ENCODE assay signal across 17 cellular contexts in the genomic region with DNA sequence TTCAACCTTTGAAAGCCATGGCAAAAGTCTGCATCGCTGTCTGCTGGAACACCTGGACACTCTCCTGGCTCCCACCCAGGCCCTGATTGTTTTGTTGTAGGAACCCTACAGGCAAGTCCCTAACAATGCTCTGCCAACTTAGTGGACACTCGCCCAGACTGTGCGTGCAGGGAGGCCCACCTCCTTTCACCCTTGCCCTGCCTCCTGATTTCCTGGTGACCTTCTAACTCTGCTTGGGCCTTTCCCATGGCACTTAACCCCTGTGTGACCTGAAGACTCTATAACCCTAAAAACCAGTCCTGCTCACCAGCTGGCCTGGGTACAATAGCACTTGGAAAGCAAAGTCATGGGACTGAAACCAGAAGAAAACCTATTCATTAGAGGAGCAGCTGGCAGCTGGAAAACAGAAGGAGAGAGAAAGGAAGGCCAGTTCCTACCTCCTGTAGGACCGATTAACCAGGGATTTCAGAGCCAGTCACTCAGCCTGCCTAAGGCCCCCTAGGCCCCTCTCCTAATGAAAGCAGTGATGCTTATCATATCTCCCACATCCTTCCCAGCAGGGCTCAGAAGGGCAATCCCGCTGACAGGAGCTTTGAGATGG.
DNase-seq lines count a peak whose midpoint lies in the region; ATAC-seq and TF ChIP-seq lines count a peak whose summit lies in the region.
"Had no signal": no experiment of that assay in that cellular context is flagged by ENCODE, and none has a peak within 500 bp of the region (broad histone marks: within the 10 kb centered on the region; RNA-seq: fewer than 3 reads in every experiment).

No MANE protein-coding gene starts in this region.

- H3K9me3 Mint-ChIP-seq in activated naive CD8-positive, alpha-beta T cell treated with anti-CD3 and anti-CD28 coated beads, Interleukin-2, amount 50 U/mL, for 24 hours: no peaks in the 10 kb centered on the region
- H3K9me3 Mint-ChIP-seq in activated naive CD8-positive, alpha-beta T cell treated with anti-CD3 and anti-CD28 coated beads for 36 hours: no peaks in the 10 kb centered on the region
- no peaks in the 10 kb centered on the region for H3K9me3 Mint-ChIP-seq in stimulated activated naive B cell treated with anti-CD40 and anti-IgM and Interleukin-4, amounts not matched to agents 10 μg/mL and 1 μg/mL and 100 μg/mL, for 72 hours
- H3K9me3 Mint-ChIP-seq: activated CD8-positive, alpha-beta T cell treated with anti-CD3 and anti-CD28 coated beads for 36 hours; activated naive CD4-positive, alpha-beta T cell treated with anti-CD3 and anti-CD28 coated beads for 36 hours; T-helper 1 cell treated with Interleukin-12 subunit alpha and Interleukin-12 subunit beta and Interleukin-4 antibody, amounts not matched to agents 30 μg/mL and 1 μg/mL, for 36 hours had no signal

- CTCF ChIA-PET in Panc1 (lab: Charles Lee): interaction anchor here (0.7 kb wide), 1 partner anchor 79 kb away, joined by 4 read pairs; no protein-coding TSS in a partner anchor

- BruUV-seq in Panc1 (replicated peaks; lab: Mats Ljungman, UMichigan): no TSS peak

- H3K27ac Mint-ChIP-seq in activated naive CD8-positive, alpha-beta T cell treated with anti-CD3 and anti-CD28 coated beads, Interleukin-2, amount 50 U/mL, for 24 hours: peak overlapping the region; percentile 71
- H3K27ac Mint-ChIP-seq in activated naive CD8-positive, alpha-beta T cell treated with anti-CD3 and anti-CD28 coated beads for 36 hours: no peak overlapping the region
- H3K27ac Mint-ChIP-seq in stimulated activated naive B cell treated with anti-CD40 and anti-IgM and Interleukin-4, amounts not matched to agents 10 μg/mL and 1 μg/mL and 100 μg/mL, for 72 hours: peak overlapping the region; percentile 32
- H3K27ac Mint-ChIP-seq: activated CD8-positive, alpha-beta T cell treated with anti-CD3 and anti-CD28 coated beads for 36 hours; activated naive CD4-positive, alpha-beta T cell treated with anti-CD3 and anti-CD28 coated beads for 36 hours; T-helper 1 cell treated with Interleukin-12 subunit alpha and Interleukin-12 subunit beta and Interleukin-4 antibody, amounts not matched to agents 30 μg/mL and 1 μg/mL, for 36 hours had no signal

- no peaks in the 10 kb centered on the region for H3K27me3 ChIP-seq in Panc1 (ENCODE audit: control insufficient read depth, insufficient read depth, low read length)
- H3K27me3 ChIP-seq: foreskin keratinocyte, right lobe of liver had no signal

- no peaks in the 10 kb centered on the region for H3K36me3 Mint-ChIP-seq in activated naive CD8-positive, alpha-beta T cell treated with anti-CD3 and anti-CD28 coated beads, Interleukin-2, amount 50 U/mL, for 24 hours (ENCODE audit: low read depth)
- H3K36me3 Mint-ChIP-seq in activated naive CD8-positive, alpha-beta T cell treated with anti-CD3 and anti-CD28 coated beads for 36 hours: no peaks in the 10 kb centered on the region
- no peaks in the 10 kb centered on the region for H3K36me3 Mint-ChIP-seq in stimulated activated naive B cell treated with anti-CD40 and anti-IgM and Interleukin-4, amounts not matched to agents 10 μg/mL and 1 μg/mL and 100 μg/mL, for 72 hours

- H3K27me3 Mint-ChIP-seq in activated naive CD8-positive, alpha-beta T cell treated with anti-CD3 and anti-CD28 coated beads, Interleukin-2, amount 50 U/mL, for 24 hours: no peaks in the 10 kb centered on the region
- no peaks in the 10 kb centered on the region for H3K27me3 Mint-ChIP-seq in activated naive CD8-positive, alpha-beta T cell treated with anti-CD3 and anti-CD28 coated beads for 36 hours
- H3K27me3 Mint-ChIP-seq in stimulated activated naive B cell treated with anti-CD40 and anti-IgM and Interleukin-4, amounts not matched to agents 10 μg/mL and 1 μg/mL and 100 μg/mL, for 72 hours: no peaks in the 10 kb centered on the region
- H3K27me3 Mint-ChIP-seq: activated CD8-positive, alpha-beta T cell treated with anti-CD3 and anti-CD28 coated beads for 36 hours had no signal

- no peak overlapping the region for H3K4me3 ChIP-seq in Panc1 (ENCODE audit: low read depth in 2 of 2, low read length in 2 of 2)
- H3K4me3 ChIP-seq: K562, right lobe of liver, thoracic aorta had no signal

- in situ Hi-C loops in Panc1 (cut with HindIII; ENCODE audit: low pct_unique_long_range_greater_than_20kb, low sequenced_read_pairs): no loop called here

- ATAC-seq in activated naive CD8-positive, alpha-beta T cell treated with anti-CD3 and anti-CD28 coated beads, Interleukin-2, amount 50 U/mL, for 24 hours: no peak
- ATAC-seq in Panc1 (peak; percentile 50; the same call in 1 of the 2 replicates), GM18498 (IDR thresholded peaks at IDR 0.05; ENCODE audit: unreplicated experiment) (no peak)
- ATAC-seq in stimulated activated naive B cell treated with anti-CD40 and anti-IgM and Interleukin-4, amounts not matched to agents 10 μg/mL and 1 μg/mL and 100 μg/mL, for 72 hours (replicated peaks): no peak
- ATAC-seq: activated CD8-positive, alpha-beta T cell treated with anti-CD3 and anti-CD28 coated beads for 36 hours; foreskin keratinocyte; K562 had no signal

- H3K36me3 ChIP-seq in Panc1 (ENCODE audit: control insufficient read depth, insufficient read depth, low read length): no peaks in the 10 kb centered on the region
- H3K36me3 ChIP-seq: right lobe of liver, thoracic aorta had no signal

- POLR2A ChIA-PET in Panc1 (lab: Charles Lee): interaction anchor here (0.6 kb wide), 1 partner anchor 82 kb away, joined by 7 read pairs; no protein-coding TSS in a partner anchor

- H3K4me1 Mint-ChIP-seq in activated naive CD8-positive, alpha-beta T cell treated with anti-CD3 and anti-CD28 coated beads, Interleukin-2, amount 50 U/mL, for 24 hours: peaks cover 15% of the 10 kb centered on the region
- H3K4me1 Mint-ChIP-seq in activated naive CD8-positive, alpha-beta T cell treated with anti-CD3 and anti-CD28 coated beads for 36 hours: peaks cover 3% of the 10 kb centered on the region
- H3K4me1 Mint-ChIP-seq in stimulated activated naive B cell treated with anti-CD40 and anti-IgM and Interleukin-4, amounts not matched to agents 10 μg/mL and 1 μg/mL and 100 μg/mL, for 72 hours: peaks cover 47 to 77% of the 10 kb centered on the region in 2 donors

- 0 out of 2 replicates have a peak, but pooled peaks cover 3% of the 10 kb centered on the region for H3K4me1 ChIP-seq in Panc1 (ENCODE audit: control insufficient read depth, insufficient read depth, low read length)
- H3K4me1 ChIP-seq: right lobe of liver had no signal

- no peak overlapping the region for H3K4me3 Mint-ChIP-seq in activated naive CD8-positive, alpha-beta T cell treated with anti-CD3 and anti-CD28 coated beads, Interleukin-2, amount 50 U/mL, for 24 hours
- H3K4me3 Mint-ChIP-seq in activated naive CD8-positive, alpha-beta T cell treated with anti-CD3 and anti-CD28 coated beads for 36 hours: no peak overlapping the region
- no peak overlapping the region for H3K4me3 Mint-ChIP-seq in stimulated activated naive B cell treated with anti-CD40 and anti-IgM and Interleukin-4, amounts not matched to agents 10 μg/mL and 1 μg/mL and 100 μg/mL, for 72 hours
- H3K4me3 Mint-ChIP-seq: activated CD8-positive, alpha-beta T cell treated with anti-CD3 and anti-CD28 coated beads for 36 hours; activated naive CD4-positive, alpha-beta T cell treated with anti-CD3 and anti-CD28 coated beads for 36 hours; T-helper 1 cell treated with Interleukin-12 subunit alpha and Interleukin-12 subunit beta and Interleukin-4 antibody, amounts not matched to agents 30 μg/mL and 1 μg/mL, for 36 hours had no signal

- H3K27ac ChIP-seq in Panc1 (ENCODE audit: low read length): no peak overlapping the region
- H3K27ac ChIP-seq: foreskin keratinocyte, right lobe of liver, thoracic aorta had no signal

- intact Hi-C loops in Panc1 (cut with micrococcal nuclease; ENCODE audit: unreplicated experiment): no loop called here

- no peak for TF ChIP-seq CTCF in Panc1 (IDR thresholded peaks at IDR 0.05)

- no peaks in the 10 kb centered on the region for H3K9me3 ChIP-seq in Panc1 (ENCODE audit: control insufficient read depth, insufficient read depth, low read depth, low read length)
- H3K9me3 ChIP-seq: right lobe of liver, thoracic aorta had no signal

- no peak for DNase-seq in activated naive CD8-positive, alpha-beta T cell treated with anti-CD3 and anti-CD28 coated beads, Interleukin-2, amount 50 U/mL, for 24 hours
- no peak for DNase-seq in activated naive CD8-positive, alpha-beta T cell treated with anti-CD3 and anti-CD28 coated beads for 36 hours
- no peak for DNase-seq in Panc1 (ENCODE audit: low read depth, low spot score)
- DNase-seq in iPS-NIHi7 (ENCODE audit: extremely low spot score): peak; percentile 66
- no peak for DNase-seq in stimulated activated naive B cell treated with anti-CD40 and anti-IgM and Interleukin-4, amounts not matched to agents 10 μg/mL and 1 μg/mL and 100 μg/mL, for 72 hours
- no peak for DNase-seq in T-helper 2 cell
- DNase-seq in CD1c-positive myeloid dendritic cell (ENCODE audit: extremely low spot score): no peak
- DNase-seq: activated CD8-positive, alpha-beta T cell treated with anti-CD3 and anti-CD28 coated beads for 36 hours; activated naive CD4-positive, alpha-beta T cell treated with anti-CD3 and anti-CD28 coated beads for 36 hours; foreskin keratinocyte; mammary epithelial cell; NK-92 treated with Interleukin-12 subunit alpha and Interleukin-12 subunit beta, amount 100 ng/mL, for 24 hours had no signal
